In the genomic region with DNA sequence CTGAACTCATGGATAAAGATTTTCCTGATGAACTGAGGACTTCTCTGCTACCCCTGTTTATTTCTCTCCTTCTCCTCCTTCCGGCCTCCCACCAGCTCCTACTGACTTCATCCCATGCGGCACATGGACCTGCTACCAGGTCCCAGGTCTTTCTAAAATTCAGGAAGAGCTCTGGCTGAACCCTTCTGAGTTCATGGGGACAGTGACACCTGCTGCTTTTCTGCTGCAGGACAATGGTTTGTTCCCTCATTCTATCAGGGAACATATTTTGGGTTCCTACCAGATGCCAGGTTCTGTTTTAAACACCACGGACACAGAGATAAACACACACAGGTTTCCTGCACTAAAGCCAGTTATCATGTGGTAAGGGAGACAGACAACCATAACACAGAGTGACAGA, we compare ENCODE assay signal across 1 cellular context.
TF ChIP-seq lines count a peak whose summit lies in the region.

No MANE protein-coding gene starts in this region.

TF ChIP-seq in HepG2, 621 proteins besides CTCF, POLR2A, EP300 and RAD21 (continued from another document):
- no peak for TF ChIP-seq NCOR1 (IDR thresholded peaks at IDR 0.05; ENCODE audit: borderline replicate concordance, low read length)
- TF ChIP-seq STAG1 (CRISPR knock-in tag; IDR thresholded peaks at IDR 0.05), result peak; percentile 97
- TF ChIP-seq ZSCAN9 (CRISPR knock-in tag; IDR thresholded peaks at IDR 0.05; ENCODE audit: borderline replicate concordance), result 0 out of 2 replicates have a peak, but pooled peaks have one; percentile 37
- TF ChIP-seq ZNF326 (CRISPR knock-in tag; IDR thresholded peaks at IDR 0.05; ENCODE audit: borderline replicate concordance), result no peak
- TF ChIP-seq, protein P1, sequence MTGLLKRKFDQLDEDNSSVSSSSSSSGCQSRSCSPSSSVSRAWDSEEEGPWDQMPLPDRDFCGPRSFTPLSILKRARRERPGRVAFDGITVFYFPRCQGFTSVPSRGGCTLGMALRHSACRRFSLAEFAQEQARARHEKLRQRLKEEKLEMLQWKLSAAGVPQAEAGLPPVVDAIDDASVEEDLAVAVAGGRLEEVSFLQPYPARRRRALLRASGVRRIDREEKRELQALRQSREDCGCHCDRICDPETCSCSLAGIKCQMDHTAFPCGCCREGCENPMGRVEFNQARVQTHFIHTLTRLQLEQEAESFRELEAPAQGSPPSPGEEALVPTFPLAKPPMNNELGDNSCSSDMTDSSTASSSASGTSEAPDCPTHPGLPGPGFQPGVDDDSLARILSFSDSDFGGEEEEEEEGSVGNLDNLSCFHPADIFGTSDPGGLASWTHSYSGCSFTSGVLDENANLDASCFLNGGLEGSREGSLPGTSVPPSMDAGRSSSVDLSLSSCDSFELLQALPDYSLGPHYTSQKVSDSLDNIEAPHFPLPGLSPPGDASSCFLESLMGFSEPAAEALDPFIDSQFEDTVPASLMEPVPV (CRISPR knock-in tag; IDR thresholded peaks at IDR 0.05), result no peak
- TF ChIP-seq XRCC5 (optimal IDR thresholded peaks at IDR 0.05; ENCODE audit: low read length), result peak; percentile 28
- TF ChIP-seq MED1 (CRISPR knock-in tag; IDR thresholded peaks at IDR 0.05), result 0 out of 2 replicates have a peak, but pooled peaks have one; percentile 24
